Comparison of ENCODE assay signal across 10 cellular contexts in genomic region chr5:83844320-83845068, GRCh38.
DNase-seq lines count a peak whose midpoint lies in the region; ATAC-seq and TF ChIP-seq lines count a peak whose summit lies in the region.
"Had no signal": no experiment of that assay in that cellular context is flagged by ENCODE, and none has a peak within 500 bp of the region (broad histone marks: within the 10 kb centered on the region; RNA-seq: fewer than 3 reads in every experiment).

No MANE protein-coding gene starts in this region.

- H3K36me3 Mint-ChIP-seq in activated T-cell treated with anti-CD3 and anti-CD28 coated beads, Interleukin-2, amount 50 U/mL, for 4 hours (ENCODE audit: insufficient read depth) = no peaks in the 10 kb centered on the region
- H3K36me3 Mint-ChIP-seq in CD8-positive, alpha-beta memory T cell = no peaks in the 10 kb centered on the region
- H3K36me3 Mint-ChIP-seq: activated naive CD8-positive, alpha-beta T cell had no signal

- no peak overlapping the region for H3K27ac ChIP-seq in fibroblast of lung (ENCODE audit: insufficient read depth, low read length)
- no peak overlapping the region for H3K27ac ChIP-seq in CD8-positive, alpha-beta memory T cell (ENCODE audit: low read depth, low read length)

- peak; percentile 23 to 52 for ATAC-seq in activated T-cell treated with anti-CD3 and anti-CD28 coated beads, Interleukin-2, amount 50 U/mL, for 4 hours
- ATAC-seq in HG02642 (IDR thresholded peaks at IDR 0.05; ENCODE audit: poor library complexity, unreplicated experiment) = peak; percentile 99

- POLR2A ChIA-PET in CD8-positive, alpha-beta memory T cell (lab: Charles Lee) = no interaction called here

- no peak overlapping the region for H3K9ac ChIP-seq in fibroblast of lung (ENCODE audit: insufficient read depth, low read length)

- H3K4me1 Mint-ChIP-seq in activated T-cell treated with anti-CD3 and anti-CD28 coated beads, Interleukin-2, amount 50 U/mL, for 4 hours (ENCODE audit: low read depth) = no peaks in the 10 kb centered on the region
- H3K4me1 Mint-ChIP-seq in CD8-positive, alpha-beta memory T cell = no peaks in the 10 kb centered on the region

- peak overlapping the region; percentile 51 for H2AFZ ChIP-seq in fibroblast of lung (ENCODE audit: low read length)

- H3K4me3 Mint-ChIP-seq in activated T-cell treated with anti-CD3 and anti-CD28 coated beads, Interleukin-2, amount 50 U/mL, for 4 hours = no peak overlapping the region
- peak overlapping the region in 1 of 7 donors; percentile 29 for H3K4me3 Mint-ChIP-seq in CD8-positive, alpha-beta memory T cell
- H3K4me3 Mint-ChIP-seq: activated naive CD8-positive, alpha-beta T cell had no signal

- H3K4me3 ChIP-seq in NB4 (ENCODE audit: low read depth, low read length) = no peak overlapping the region
- peak overlapping the region in 1 of 4 experiments; percentile 25 for H3K4me3 ChIP-seq in fibroblast of lung (replicated peaks in 1 of 4; ENCODE audit: control extremely low read depth in 1 of 4, insufficient read depth in 1 of 4, low read depth in 3 of 4, low read length in 4 of 4)
- H3K4me3 ChIP-seq in CD8-positive, alpha-beta memory T cell (ENCODE audit: low read length) = no peak overlapping the region

- CTCF ChIA-PET in CD8-positive, alpha-beta memory T cell (lab: Charles Lee) = no interaction called here

- H3K27ac Mint-ChIP-seq in CD8-positive, alpha-beta memory T cell = no peak overlapping the region
- H3K27ac Mint-ChIP-seq: activated naive CD8-positive, alpha-beta T cell had no signal

- H3K4me1 ChIP-seq in fibroblast of lung (ENCODE audit: control insufficient read depth, extremely low read depth, insufficient read depth, low read length) = no peaks in the 10 kb centered on the region
- H3K4me1 ChIP-seq in CD8-positive, alpha-beta memory T cell (ENCODE audit: insufficient read depth, low read length) = no peaks in the 10 kb centered on the region
- H3K4me1 ChIP-seq: Caco-2 had no signal

- H4K20me1 ChIP-seq in fibroblast of lung (ENCODE audit: control insufficient read depth, extremely low read depth, insufficient read depth, low read length) = no peaks in the 10 kb centered on the region

- no peak for TF ChIP-seq CTCF in NB4 (IDR thresholded peaks at IDR 0.05; ENCODE audit: low read depth, low read length)
- no peak for TF ChIP-seq CTCF in fibroblast of lung (conservative IDR thresholded peaks at IDR 0.05 in 1 of 2, IDR thresholded peaks at IDR 0.05 in 1 of 2; ENCODE audit: low read depth in 1 of 2, low read length in 2 of 2)

- no peaks in the 10 kb centered on the region for H3K27me3 Mint-ChIP-seq in activated T-cell treated with anti-CD3 and anti-CD28 coated beads, Interleukin-2, amount 50 U/mL, for 4 hours (ENCODE audit: low read depth)
- H3K27me3 Mint-ChIP-seq in CD8-positive, alpha-beta memory T cell = peaks cover 0 to 1% of the 10 kb centered on the region in 2 donors
- H3K27me3 Mint-ChIP-seq: activated naive CD8-positive, alpha-beta T cell had no signal

- no peaks in the 10 kb centered on the region for H3K79me2 ChIP-seq in fibroblast of lung (ENCODE audit: control insufficient read depth, insufficient read depth, low read length)

- DNase-seq in activated T-cell treated with anti-CD3 and anti-CD28 coated beads, Interleukin-2, amount 50 U/mL, for 4 hours = no peak
- DNase-seq in activated T-cell treated with anti-CD3 and anti-CD28 coated beads for 4 hours (no peak), NB4 (ENCODE audit: low read depth) (peak; percentile 22), fibroblast of lung (ENCODE audit: low read depth in 2 of 2) (peak; percentile 91 to 95), kidney tubule cell (ENCODE audit: low spot score) (no peak), NCI-H1092 (lab: John Stamatoyannopoulos, UW) (no peak)
- DNase-seq in CD8-positive, alpha-beta memory T cell = no peak

- TF ChIP-seq POLR2A in NB4 (IDR thresholded peaks at IDR 0.05; ENCODE audit: extremely low read depth, insufficient read length) = no peak

- H3K9me3 ChIP-seq in fibroblast of lung (ENCODE audit: control insufficient read depth, insufficient read depth, low read depth, low read length) = no peaks in the 10 kb centered on the region
- H3K9me3 ChIP-seq in CD8-positive, alpha-beta memory T cell (ENCODE audit: low read length) = no peaks in the 10 kb centered on the region
- H3K9me3 ChIP-seq: Caco-2 had no signal

- no peaks in the 10 kb centered on the region for H3K36me3 ChIP-seq in fibroblast of lung (ENCODE audit: control insufficient read depth, insufficient read depth, low read length)
- H3K36me3 ChIP-seq in CD8-positive, alpha-beta memory T cell (ENCODE audit: insufficient read depth, low read length) = no peaks in the 10 kb centered on the region

- peak overlapping the region; percentile 83 for H3K4me2 ChIP-seq in fibroblast of lung (ENCODE audit: extremely low read depth, insufficient read depth, low read length)

- H3K27me3 ChIP-seq in fibroblast of lung (ENCODE audit: control insufficient read depth, insufficient read depth, low read length) = no peaks in the 10 kb centered on the region
- no peaks in the 10 kb centered on the region for H3K27me3 ChIP-seq in CD8-positive, alpha-beta memory T cell (ENCODE audit: insufficient read depth, low read length, poor library complexity, severe bottlenecking)

- no peaks in the 10 kb centered on the region for H3K9me3 Mint-ChIP-seq in activated T-cell treated with anti-CD3 and anti-CD28 coated beads, Interleukin-2, amount 50 U/mL, for 4 hours
- peaks cover 0 to 17% (median 3%) of the 10 kb centered on the region in 5 donors for H3K9me3 Mint-ChIP-seq in CD8-positive, alpha-beta memory T cell

Comparison
In these comparisons a context has a peak if more than half of its experiments do, and no peak if none do; other contexts are left out.
1. DNase-seq: peak in NB4 (single experiment) and fibroblast of lung (2 of 2); none in activated T-cell treated with anti-CD3 and anti-CD28 coated beads, Interleukin-2, amount 50 U/mL, for 4 hours (single experiment), activated T-cell treated with anti-CD3 and anti-CD28 coated beads for 4 hours (single experiment), kidney tubule cell (single experiment), CD8-positive, alpha-beta memory T cell (0 of 5) and NCI-H1092 (single experiment).